In genomic region chr12:194276-194675, GRCh38 we compare ENCODE assay signal across 4 cellular contexts. TPM values are rescaled to one million over a fixed set of nuclear protein-coding genes. Genes with fewer than 3 reads are reported as not detected.
"Had no signal": no experiment of that assay in that cellular context is flagged by ENCODE, and none has a peak within 500 bp of the region (broad histone marks: within the 10 kb centered on the region; RNA-seq: fewer than 3 reads in every experiment).

No MANE protein-coding gene starts in this region.

- ATAC-seq: GM12878 had no signal

- DNase-seq: GDM1, GF-D8 had no signal

- H3K4me3 ChIP-seq: GM12878 had no signal

RNA-seq across cellular contexts. Expression of gene SLC6A12, which starts 19.7 kb away (rescaled TPM):
- total RNA-seq: G401 had no signal
